In the genomic region with DNA sequence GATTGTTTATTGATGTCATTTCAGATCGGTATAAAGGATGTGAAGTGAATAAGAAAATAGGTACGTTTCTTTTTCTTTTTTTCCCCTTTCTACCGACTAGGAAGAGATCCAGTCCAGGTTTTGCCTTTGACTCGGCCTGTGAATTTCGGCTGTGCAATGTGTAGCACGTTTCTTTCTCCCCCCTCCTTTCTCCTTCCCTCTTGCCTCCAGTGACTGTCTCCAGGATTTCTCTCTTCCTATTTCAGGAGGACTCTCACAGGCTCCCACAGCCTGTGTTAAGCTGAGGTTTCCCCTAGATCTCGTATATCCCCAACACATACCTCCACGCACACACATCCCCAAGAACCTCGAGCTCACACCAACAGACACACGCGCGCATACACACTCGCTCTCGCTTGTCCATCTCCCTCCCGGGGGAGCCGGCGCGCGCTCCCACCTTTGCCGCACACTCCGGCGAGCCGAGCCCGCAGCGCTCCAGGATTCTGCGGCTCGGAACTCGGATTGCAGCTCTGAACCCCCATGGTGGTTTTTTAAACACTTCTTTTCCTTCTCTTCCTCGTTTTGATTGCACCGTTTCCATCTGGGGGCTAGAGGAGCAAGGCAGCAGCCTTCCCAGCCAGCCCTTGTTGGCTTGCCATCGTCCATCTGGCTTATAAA, we compare ENCODE assay signal across 7 cellular contexts. TPM values are rescaled to one million over a fixed set of nuclear protein-coding genes. Genes with fewer than 3 reads are reported as not detected.
A peak's percentile ranks its signal among the peaks of the same experiment; 100 is the strongest.
DNase-seq lines count a peak whose midpoint lies in the region; ATAC-seq, FAIRE-seq and TF ChIP-seq lines count a peak whose summit lies in the region.

A gene (plus strand): TSS at position 185 of the 657 bp plus-strand sequence.

- DNase-seq in HTR-8/SVneo (ENCODE audit: insufficient read length, low spot score), result peak; percentile 57
- DNase-seq in NCI-H774 (lab: John Stamatoyannopoulos, UW), result peak; percentile 50
- no peak for DNase-seq in lower lobe of right lung
- DNase-seq in upper lobe of right lung, result no peak
- DNase-seq in GM10248 (ENCODE audit: extremely low spot score), result no peak

- no peaks in the 10 kb centered on the region for H3K36me3 ChIP-seq in duodenal mucosa (ENCODE audit: control insufficient read depth in 1 of 2, insufficient read depth in 2 of 2, low read length in 2 of 2)
- no peaks in the 10 kb centered on the region for H3K36me3 ChIP-seq in lower lobe of right lung
- no peaks in the 10 kb centered on the region for H3K36me3 ChIP-seq in upper lobe of right lung

- H3K4me1 ChIP-seq in duodenal mucosa (ENCODE audit: control insufficient read depth in 1 of 2, insufficient read depth in 2 of 2, low read length in 2 of 2) (no peaks in the 10 kb centered on the region), lower lobe of right lung (no peaks in the 10 kb centered on the region), upper lobe of right lung (peaks cover 5% of the 10 kb centered on the region)

- H3K9me3 ChIP-seq in duodenal mucosa (ENCODE audit: control insufficient read depth in 1 of 2, low read length in 2 of 2) (no peaks in the 10 kb centered on the region), lower lobe of right lung (no peaks in the 10 kb centered on the region), upper lobe of right lung (no peaks in the 10 kb centered on the region)

- intact Hi-C loops in lower lobe of right lung (cut with DNase I), result no loop called here
- intact Hi-C loops in upper lobe of right lung (cut with DNase I), result no loop called here

- POLR2A ChIA-PET in GM10248 (lab: Yijun Ruan, JAX), result no interaction called here

- H3K4me3 ChIP-seq in duodenal mucosa (ENCODE audit: low read depth in 1 of 2, low read length in 2 of 2) (peak within 1 kb of the TSS; percentile 45 to 61), lower lobe of right lung (peak within 1 kb of the TSS; percentile 57), upper lobe of right lung (peak within 1 kb of the TSS; percentile 60)

- H3K27ac ChIP-seq in duodenal mucosa (ENCODE audit: low read depth, low read length) (no peak within 1 kb of the TSS), lower lobe of right lung (peak within 1 kb of the TSS; percentile 73), upper lobe of right lung (peak within 1 kb of the TSS; percentile 61)

- FAIRE-seq in HTR-8/SVneo (lab: Jason Lieb, UNC), result no peak

- peak within 1 kb of the TSS in 1 of 2 donors; percentile 8 for H3K9ac ChIP-seq in duodenal mucosa (ENCODE audit: low read depth in 1 of 2, low read length in 2 of 2)

- H3K27me3 ChIP-seq in duodenal mucosa (ENCODE audit: control insufficient read depth in 1 of 2, insufficient read depth in 2 of 2, low read length in 2 of 2) (peaks cover 6 to 34% of the 10 kb centered on the region in 2 donors), lower lobe of right lung (ENCODE audit: low read depth) (peaks cover 30% of the 10 kb centered on the region), upper lobe of right lung (peaks cover 20% of the 10 kb centered on the region)

- TF ChIP-seq CTCF in lower lobe of right lung (IDR thresholded peaks at IDR 0.05) (no peak), upper lobe of right lung (IDR thresholded peaks at IDR 0.05) (no peak), GM10248 (IDR thresholded peaks at IDR 0.05; ENCODE audit: control extremely low read depth, extremely low read depth, low read depth, missing control alignments) (no peak)

- ATAC-seq in lower lobe of right lung (peak; percentile 48 to 60), upper lobe of right lung (peak; percentile 44), GM21576 (IDR thresholded peaks at IDR 0.05; ENCODE audit: unreplicated experiment) (no peak)

- CTCF ChIA-PET in GM10248 (lab: Yijun Ruan, JAX), result interaction anchor here (1.1 to 2.0 kb wide), 3 partner anchors 12 to 17 kb away, joined by 3 to 5 read pairs (median 4); no protein-coding TSS in a partner anchor

RNA-seq across cellular contexts. Expression of the gene that starts here (rescaled TPM):
- 5.5 TPM for total RNA-seq in lower lobe of right lung
- 8.4 TPM for total RNA-seq in upper lobe of right lung

Comparison
In these comparisons a context has a peak if more than half of its experiments do, and no peak if none do; other contexts are left out.
1. DNase-seq: peak in HTR-8/SVneo (single experiment) and NCI-H774 (single experiment); none in lower lobe of right lung (single experiment), upper lobe of right lung (single experiment) and GM10248 (single experiment).
2. Peak in every context shown above with its lines, with median percentiles within 50 percentile points of each other: H3K4me3 ChIP-seq.